17 cellular contexts compared by ENCODE assay signal in the genomic region with DNA sequence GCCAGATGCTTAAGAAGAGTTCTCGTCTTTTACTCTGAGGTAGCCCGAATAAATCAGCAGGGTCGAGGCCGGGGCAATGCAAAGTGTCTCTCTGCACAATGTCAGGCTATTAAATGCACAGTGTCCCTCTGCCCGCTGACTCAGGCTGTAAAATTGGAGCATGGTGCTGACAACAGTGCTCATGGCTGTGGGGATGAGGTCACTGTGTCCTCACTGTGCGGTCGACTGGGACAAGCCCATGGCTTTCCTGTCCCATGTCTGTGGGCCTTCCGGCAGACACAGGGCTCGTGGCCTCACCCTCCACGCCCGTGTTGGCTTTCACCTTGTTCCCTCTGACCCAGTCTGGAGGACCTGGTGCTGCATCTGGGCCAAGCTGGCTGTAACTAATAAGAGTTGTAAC. TPM values are rescaled to one million over a fixed set of nuclear protein-coding genes. Genes with fewer than 3 reads are reported as not detected.
DNase-seq lines count a peak whose midpoint lies in the region; ATAC-seq and TF ChIP-seq lines count a peak whose summit lies in the region.
"Had no signal": no experiment of that assay in that cellular context is flagged by ENCODE, and none has a peak within 500 bp of the region (broad histone marks: within the 10 kb centered on the region; RNA-seq: fewer than 3 reads in every experiment).

No MANE protein-coding gene starts in this region.

- H3K9me3 ChIP-seq in upper lobe of right lung, result no peaks in the 10 kb centered on the region
- no peaks in the 10 kb centered on the region for H3K9me3 ChIP-seq in osteoblast (ENCODE audit: low read depth, low read length)
- H3K9me3 ChIP-seq: colonic mucosa had no signal

- H3K4me2 ChIP-seq in osteoblast (ENCODE audit: insufficient read depth, low read length), result no peak overlapping the region

- DNase-seq in brain microvascular endothelial cell, result peak; percentile 56
- peak; percentile 37 to 72 for DNase-seq in lung microvascular endothelial cell (ENCODE audit: low read depth in 2 of 2)
- DNase-seq in upper lobe of right lung, result no peak
- no peak for DNase-seq in osteoblast (ENCODE audit: insufficient read length, low spot score, missing footprints)
- DNase-seq in NCI-H524 (lab: John Stamatoyannopoulos, UW), result no peak
- no peak for DNase-seq in HUDEP-2 (lab: John Stamatoyannopoulos, UW; ENCODE audit: unreplicated experiment in 76 of 76)
- DNase-seq: amniotic stem cell; colonic mucosa; kidney glomerular epithelial cell; naive B cell; NCI-H1092 treated with DMSO at 0.1 percent for 48 hours; NCI-H2171; retina; stimulated activated CD4-positive, alpha-beta T cell treated with anti-CD3 and anti-CD28 coated beads, Interleukin-4, amount 100 ng/mL, for 24 hours had no signal

- H3K27me3 ChIP-seq in brain microvascular endothelial cell (replicated peaks), result no peaks in the 10 kb centered on the region
- H3K27me3 ChIP-seq in upper lobe of right lung, result no peaks in the 10 kb centered on the region
- no peaks in the 10 kb centered on the region for H3K27me3 ChIP-seq in osteoblast (ENCODE audit: insufficient read depth, low read length)
- H3K27me3 ChIP-seq: colonic mucosa had no signal

- TF ChIP-seq EP300 in Ishikawa (IDR thresholded peaks at IDR 0.05; ENCODE audit: borderline replicate concordance), result peak; percentile 40; the same call in 1 of the 2 replicates

- no peaks in the 10 kb centered on the region for H3K36me3 ChIP-seq in brain microvascular endothelial cell (replicated peaks)
- H3K36me3 ChIP-seq in upper lobe of right lung, result no peaks in the 10 kb centered on the region
- no peaks in the 10 kb centered on the region for H3K36me3 ChIP-seq in osteoblast (ENCODE audit: insufficient read depth, low read length)
- H3K36me3 ChIP-seq: colonic mucosa had no signal

- no peak overlapping the region for H3K4me3 ChIP-seq in brain microvascular endothelial cell (ENCODE audit: low read depth, low read length)
- H3K4me3 ChIP-seq in upper lobe of right lung, result no peak overlapping the region
- H3K4me3 ChIP-seq in osteoblast (ENCODE audit: insufficient read depth, low read length), result no peak overlapping the region
- H3K4me3 ChIP-seq: colonic mucosa had no signal

- no peak overlapping the region for H2AFZ ChIP-seq in osteoblast (ENCODE audit: low read length)

- intact Hi-C loops in upper lobe of right lung (cut with DNase I), result no loop called here

- in situ Hi-C loops in brain microvascular endothelial cell (cut with HindIII; ENCODE audit: low pct_ligation_motif_present, low sequenced_read_pairs), result no loop called here

- TF ChIP-seq RAD21 in Ishikawa (IDR thresholded peaks at IDR 0.05; ENCODE audit: low read depth), result no peak

- no peaks in the 10 kb centered on the region for H3K79me2 ChIP-seq in osteoblast (ENCODE audit: insufficient read depth, low read length)

- TF ChIP-seq CTCF in brain microvascular endothelial cell (IDR thresholded peaks at IDR 0.05; ENCODE audit: low read depth, low read length, missing control alignments) (no peak), upper lobe of right lung (IDR thresholded peaks at IDR 0.05) (no peak), osteoblast (IDR thresholded peaks at IDR 0.05; ENCODE audit: extremely low read depth, low read depth, low read length) (no peak)

- peak; percentile 10 for ATAC-seq in upper lobe of right lung
- ATAC-seq in GM21825 (IDR thresholded peaks at IDR 0.05; ENCODE audit: unreplicated experiment), result no peak

- H3K4me1 ChIP-seq in upper lobe of right lung (no peaks in the 10 kb centered on the region), osteoblast (ENCODE audit: insufficient read depth, low read length) (peaks cover 5% of the 10 kb centered on the region)
- H3K4me1 ChIP-seq: colonic mucosa had no signal

- H3K27ac ChIP-seq in brain microvascular endothelial cell (no peak overlapping the region), upper lobe of right lung (no peak overlapping the region), osteoblast (ENCODE audit: low read depth, low read length) (no peak overlapping the region)
- H3K27ac ChIP-seq: colonic mucosa, VCaP had no signal

- no peaks in the 10 kb centered on the region for H4K20me1 ChIP-seq in osteoblast (ENCODE audit: insufficient read depth, low read length)

TF ChIP-seq in Ishikawa, 13 proteins besides CTCF, POLR2A, EP300 and RAD21:
- TF ChIP-seq TAF1 (IDR thresholded peaks at IDR 0.05; ENCODE audit: low read depth) (no peak), CEBPB (IDR thresholded peaks at IDR 0.05) (no peak), ZBTB7A (IDR thresholded peaks at IDR 0.05; ENCODE audit: low read depth) (no peak), YY1 (IDR thresholded peaks at IDR 0.05; ENCODE audit: low read depth) (no peak), CREB1 (IDR thresholded peaks at IDR 0.05; ENCODE audit: low read depth) (no peak), TCF12 (IDR thresholded peaks at IDR 0.05; ENCODE audit: low read depth) (no peak; the same call in 1 of the 2 replicates)
- TF ChIP-seq, protein P1, sequence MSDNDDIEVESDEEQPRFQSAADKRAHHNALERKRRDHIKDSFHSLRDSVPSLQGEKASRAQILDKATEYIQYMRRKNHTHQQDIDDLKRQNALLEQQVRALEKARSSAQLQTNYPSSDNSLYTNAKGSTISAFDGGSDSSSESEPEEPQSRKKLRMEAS (IDR thresholded peaks at IDR 0.05), result no peak; the same call in 1 of the 2 replicates
- TF ChIP-seq, protein P2, sequence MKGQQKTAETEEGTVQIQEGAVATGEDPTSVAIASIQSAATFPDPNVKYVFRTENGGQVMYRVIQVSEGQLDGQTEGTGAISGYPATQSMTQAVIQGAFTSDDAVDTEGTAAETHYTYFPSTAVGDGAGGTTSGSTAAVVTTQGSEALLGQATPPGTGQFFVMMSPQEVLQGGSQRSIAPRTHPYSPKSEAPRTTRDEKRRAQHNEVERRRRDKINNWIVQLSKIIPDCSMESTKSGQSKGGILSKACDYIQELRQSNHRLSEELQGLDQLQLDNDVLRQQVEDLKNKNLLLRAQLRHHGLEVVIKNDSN (IDR thresholded peaks at IDR 0.05), result no peak

RNA-seq across cellular contexts. Expression of a gene that starts 14.6 kb away (rescaled TPM):
- 11.6 and 32.7 TPM in 2 replicates for total RNA-seq in lung microvascular endothelial cell
- 12.9 TPM for total RNA-seq in upper lobe of right lung
- total RNA-seq in osteoblast, result 28.3 and 43.4 TPM in 2 replicates

Comparison
In these comparisons a context has a peak if more than half of its experiments do, and no peak if none do; other contexts are left out.
1. DNase-seq: peak in brain microvascular endothelial cell (single experiment) and lung microvascular endothelial cell (2 of 2); none in upper lobe of right lung (single experiment), osteoblast (single experiment), NCI-H524 (0 of 2) and HUDEP-2 (0 of 76).